18 cellular contexts compared by ENCODE assay signal in genomic region chr7:50721661-50722259, GRCh38.
DNase-seq lines count a peak whose midpoint lies in the region; ATAC-seq, FAIRE-seq and TF ChIP-seq lines count a peak whose summit lies in the region.
"Had no signal": no experiment of that assay in that cellular context is flagged by ENCODE, and none has a peak within 500 bp of the region (broad histone marks: within the 10 kb centered on the region; RNA-seq: fewer than 3 reads in every experiment).

No MANE protein-coding gene starts in this region.

- intact Hi-C loops in heart left ventricle (cut with DNase I) = no loop called here
- intact Hi-C loops in pancreas (cut with DNase I) = no loop called here

- TF ChIP-seq POLR2A in heart left ventricle (IDR thresholded peaks at IDR 0.05) = no peak

- peaks cover 0 to 14% (median 4%) of the 10 kb centered on the region in 11 experiments; a peak in 6 of 22 replicates for H3K9me3 ChIP-seq in BLaER1 treated with 17β-estradiol and CSF1 and Interleukin-3, amounts not matched to agents 10 nM and 100 nM (replicated peaks in 1 of 11)
- H3K9me3 ChIP-seq in SK-N-SH (no peaks in the 10 kb centered on the region), heart left ventricle (no peaks in the 10 kb centered on the region), pancreas (no peaks in the 10 kb centered on the region), neural progenitor cell (ENCODE audit: low read depth) (no peaks in the 10 kb centered on the region)
- H3K9me3 ChIP-seq: ascending aorta, neutrophil had no signal

- H3K9me3 Mint-ChIP-seq in naive thymus-derived CD8-positive, alpha-beta T cell = no peaks in the 10 kb centered on the region
- H3K9me3 Mint-ChIP-seq in neural progenitor cell = peaks cover 2% of the 10 kb centered on the region

- H2AFZ ChIP-seq in SK-N-SH (ENCODE audit: low read depth) (0 out of 2 replicates have a peak overlapping the region, but pooled peaks have one; percentile 32), neural progenitor cell (replicated peaks) (no peak overlapping the region)

- POLR2A ChIA-PET in SK-N-SH (lab: Yijun Ruan, JAX) = no interaction called here
- POLR2A ChIA-PET in naive thymus-derived CD8-positive, alpha-beta T cell (lab: Charles Lee) = no interaction called here

- H3K4me1 Mint-ChIP-seq in naive thymus-derived CD8-positive, alpha-beta T cell = peaks cover 8 to 18% (median 11%) of the 10 kb centered on the region in 4 donors
- peaks cover 30% of the 10 kb centered on the region for H3K4me1 Mint-ChIP-seq in neural progenitor cell

- no peak for TF ChIP-seq EP300 in SK-N-SH (IDR thresholded peaks at IDR 0.05; ENCODE audit: borderline replicate concordance in 1 of 2, low read depth in 1 of 2, low read length in 1 of 2)

- H3K4me3 Mint-ChIP-seq in naive thymus-derived CD8-positive, alpha-beta T cell = no peak overlapping the region
- no peak overlapping the region for H3K4me3 Mint-ChIP-seq in neural progenitor cell
- H3K4me3 Mint-ChIP-seq: activated CD8-positive, alpha-beta memory T cell treated with anti-CD3 and anti-CD28 coated beads, Interleukin-2, amount 10 ng/mL, durations not matched to agents 7 days and 5 days had no signal

- H3F3A ChIP-seq in SK-N-SH (replicated peaks; ENCODE audit: insufficient read depth) (peaks cover 22% of the 10 kb centered on the region), neural progenitor cell (ENCODE audit: low read depth) (no peaks in the 10 kb centered on the region)

- peaks cover 5 to 52% (median 29%) of the 10 kb centered on the region in 11 experiments; a peak in 17 of 22 replicates for H3K36me3 ChIP-seq in BLaER1 treated with 17β-estradiol and CSF1 and Interleukin-3, amounts not matched to agents 10 nM and 100 nM
- H3K36me3 ChIP-seq in SK-N-SH (replicated peaks in 1 of 2; ENCODE audit: control insufficient read depth in 1 of 2, insufficient read depth in 2 of 2, low read length in 1 of 2) (peaks cover 0 to 3% of the 10 kb centered on the region in 2 experiments), heart left ventricle (peaks cover 0 to 5% (median 0%) of the 10 kb centered on the region in 9 donors), pancreas (peaks cover 0 to 6% (median 0%) of the 10 kb centered on the region in 3 donors), neural progenitor cell (no peaks in the 10 kb centered on the region)
- H3K36me3 ChIP-seq: ascending aorta, neutrophil had no signal

- H3K9ac ChIP-seq in BLaER1 treated with 17β-estradiol and CSF1 and Interleukin-3, amounts not matched to agents 10 nM and 100 nM = no peak overlapping the region
- H3K9ac ChIP-seq in SK-N-SH (peak overlapping the region; percentile 41; the same call in 1 of the 2 replicates), neural progenitor cell (no peak overlapping the region)

- FAIRE-seq in pancreas (lab: Jason Lieb, UNC) = no peak

- CTCF ChIA-PET in SK-N-SH (lab: Yijun Ruan, JAX) = no interaction called here

- TF ChIP-seq RAD21 in SK-N-SH (IDR thresholded peaks at IDR 0.05; ENCODE audit: low read length) = no peak

- no peaks in the 10 kb centered on the region for H3K27me3 Mint-ChIP-seq in naive thymus-derived CD8-positive, alpha-beta T cell
- H3K27me3 Mint-ChIP-seq in neural progenitor cell (ENCODE audit: insufficient read depth, low read depth) = peaks cover 2% of the 10 kb centered on the region

- H3K79me2 ChIP-seq in SK-N-SH (ENCODE audit: insufficient read depth) = peaks cover 93% of the 10 kb centered on the region
- H3K79me2 ChIP-seq in neural progenitor cell (ENCODE audit: low read depth) = peaks cover 28% of the 10 kb centered on the region

- no peak overlapping the region for H3K4me3 ChIP-seq in BLaER1 treated with 17β-estradiol and CSF1 and Interleukin-3, amounts not matched to agents 10 nM and 100 nM
- H3K4me3 ChIP-seq in SK-N-SH (ENCODE audit: low read depth in 2 of 2, low read length in 1 of 2) (peak overlapping the region in 1 of 2 experiments; percentile 21; a peak in 1 of 4 replicates), heart left ventricle (no peak overlapping the region), pancreas (no peak overlapping the region), neural progenitor cell (no peak overlapping the region)
- H3K4me3 ChIP-seq: ascending aorta, dorsolateral prefrontal cortex had no signal

- no peak for TF ChIP-seq CTCF in SK-N-SH (IDR thresholded peaks at IDR 0.05)
- no peak for TF ChIP-seq CTCF in heart left ventricle (IDR thresholded peaks at IDR 0.05)
- TF ChIP-seq CTCF in pancreas (IDR thresholded peaks at IDR 0.05) = no peak
- TF ChIP-seq CTCF in neural progenitor cell (IDR thresholded peaks at IDR 0.05) = no peak

- ATAC-seq in heart left ventricle (peak in 3 of 4 donors; percentile 61 to 66 (median 64)), pancreas (peak; percentile 23 to 58 (median 42))
- no peak for ATAC-seq in naive thymus-derived CD8-positive, alpha-beta T cell
- ATAC-seq: activated CD8-positive, alpha-beta memory T cell treated with anti-CD3 and anti-CD28 coated beads, Interleukin-2, amount 10 ng/mL, durations not matched to agents 7 days and 5 days had no signal

- peaks cover 0 to 83% (median 8%) of the 10 kb centered on the region in 11 experiments; a peak in 12 of 22 replicates for H4K20me1 ChIP-seq in BLaER1 treated with 17β-estradiol and CSF1 and Interleukin-3, amounts not matched to agents 10 nM and 100 nM
- peaks cover 81% of the 10 kb centered on the region for H4K20me1 ChIP-seq in SK-N-SH (ENCODE audit: insufficient read depth)
- peaks cover 11% of the 10 kb centered on the region for H4K20me1 ChIP-seq in neural progenitor cell (ENCODE audit: low read depth)

- peak overlapping the region in 7 of 11 experiments; percentile 16 to 47 (median 27); a peak in 10 of 22 replicates for H3K27ac ChIP-seq in BLaER1 treated with 17β-estradiol and CSF1 and Interleukin-3, amounts not matched to agents 10 nM and 100 nM
- H3K27ac ChIP-seq in SK-N-SH (ENCODE audit: low read depth in 2 of 2, low read length in 1 of 2) (peak overlapping the region in 1 of 2 experiments; percentile 70; a peak in 2 of 4 replicates), heart left ventricle (peak overlapping the region in 1 of 12 donors; percentile 31), pancreas (no peak overlapping the region), neural progenitor cell (no peak overlapping the region)
- H3K27ac ChIP-seq: ascending aorta had no signal

- no peaks in the 10 kb centered on the region for H3K27me3 ChIP-seq in BLaER1 treated with 17β-estradiol and CSF1 and Interleukin-3, amounts not matched to agents 10 nM and 100 nM
- H3K27me3 ChIP-seq in SK-N-SH (ENCODE audit: insufficient read depth) = no peaks in the 10 kb centered on the region
- H3K27me3 ChIP-seq in heart left ventricle = no peaks in the 10 kb centered on the region
- H3K27me3 ChIP-seq in pancreas = no peaks in the 10 kb centered on the region
- no peaks in the 10 kb centered on the region for H3K27me3 ChIP-seq in neural progenitor cell
- H3K27me3 ChIP-seq: ascending aorta, dorsolateral prefrontal cortex, neutrophil had no signal

- H3K4me1 ChIP-seq in BLaER1 treated with 17β-estradiol and CSF1 and Interleukin-3, amounts not matched to agents 10 nM and 100 nM = peaks cover 53 to 96% (median 89%) of the 10 kb centered on the region in 10 experiments
- H3K4me1 ChIP-seq in SK-N-SH (ENCODE audit: control insufficient read depth in 1 of 2, insufficient read depth in 2 of 2, low read depth in 1 of 2, low read length in 1 of 2) (peaks cover 0 to 21% of the 10 kb centered on the region in 2 experiments; a peak in 3 of 4 replicates), heart left ventricle (peaks cover 0 to 90% (median 52%) of the 10 kb centered on the region in 12 donors), pancreas (peaks cover 34 to 86% (median 66%) of the 10 kb centered on the region in 3 donors), neural progenitor cell (peaks cover 9% of the 10 kb centered on the region)

- no peaks in the 10 kb centered on the region for H3K9me2 ChIP-seq in SK-N-SH

- no peaks in the 10 kb centered on the region for H3K36me3 Mint-ChIP-seq in naive thymus-derived CD8-positive, alpha-beta T cell
- H3K36me3 Mint-ChIP-seq in neural progenitor cell = peaks cover 21% of the 10 kb centered on the region
- H3K36me3 Mint-ChIP-seq: activated CD8-positive, alpha-beta memory T cell treated with anti-CD3 and anti-CD28 coated beads, Interleukin-2, amount 10 ng/mL, durations not matched to agents 7 days and 5 days had no signal

- 42% methylated on average over 10 of the region's 10 CpGs for WGBS in SK-N-SH (ENCODE audit: low lambda C conversion rate)
- WGBS in heart left ventricle, 4 donors = 54 to 63% (median 59%) methylated on average over 10 of the region's 10 CpGs
- WGBS in pancreas, 2 donors = 59 to 77% methylated on average over 6 to 10 of the region's 10 CpGs

- H3K4me2 ChIP-seq in BLaER1 treated with 17β-estradiol and CSF1 and Interleukin-3, amounts not matched to agents 10 nM and 100 nM = peak overlapping the region in 9 of 11 experiments; percentile 17 to 84 (median 58); a peak in 16 of 22 replicates
- H3K4me2 ChIP-seq in SK-N-SH (peak overlapping the region; percentile 87), neural progenitor cell (no peak overlapping the region)

- H3K27ac Mint-ChIP-seq in naive thymus-derived CD8-positive, alpha-beta T cell = peak overlapping the region in 2 of 10 donors; percentile 40 to 58
- H3K27ac Mint-ChIP-seq in neural progenitor cell = no peak overlapping the region
- H3K27ac Mint-ChIP-seq: activated CD8-positive, alpha-beta memory T cell treated with anti-CD3 and anti-CD28 coated beads, Interleukin-2, amount 10 ng/mL, durations not matched to agents 7 days and 5 days had no signal

- DNase-seq in SK-N-SH (no peak), heart left ventricle (peak in 4 of 5 donors; percentile 44 to 53 (median 46)), pancreas (peak in 1 of 6 donors; percentile 61), OCI-M2 (lab: John Stamatoyannopoulos, UW; ENCODE audit: unreplicated experiment) (no peak), neural progenitor cell (ENCODE audit: low spot score) (no peak), DMS 273 (lab: John Stamatoyannopoulos, UW; ENCODE audit: unreplicated experiment) (no peak)
- DNase-seq in naive thymus-derived CD8-positive, alpha-beta T cell = no peak
- DNase-seq: activated CD4-positive, CD25-positive, alpha-beta regulatory T cell; activated CD8-positive, alpha-beta memory T cell treated with anti-CD3 and anti-CD28 coated beads, Interleukin-2, amount 10 ng/mL, durations not matched to agents 7 days and 5 days; activated gamma-delta T cell treated with Interleukin-2 at 50 U/mL for 16 hours; KG1; NCI-H1417 treated with DMSO at 0.1 percent for 48 hours; stimulated activated naive CD4-positive, alpha-beta T cell; T-helper 2 cell had no signal

TF ChIP-seq in SK-N-SH, 30 proteins besides CTCF, POLR2A, EP300 and RAD21:
- no peak for TF ChIP-seq YY1 (IDR thresholded peaks at IDR 0.05; ENCODE audit: low read depth)
- TF ChIP-seq MEF2A (IDR thresholded peaks at IDR 0.05; ENCODE audit: borderline replicate concordance, low read depth) = no peak
- no peak for TF ChIP-seq TCF12 (IDR thresholded peaks at IDR 0.05)
- no peak for TF ChIP-seq NFIC (IDR thresholded peaks at IDR 0.05; ENCODE audit: borderline replicate concordance)

Comparison
In these comparisons a context has a peak if more than half of its experiments do, and no peak if none do; other contexts are left out.
1. H3K27ac ChIP-seq: peak in BLaER1 treated with 17β-estradiol and CSF1 and Interleukin-3, amounts not matched to agents 10 nM and 100 nM (7 of 11); none in pancreas (0 of 4) and neural progenitor cell (single experiment).
2. DNase-seq: peak in heart left ventricle (4 of 5); none in SK-N-SH (single experiment), OCI-M2 (single experiment), naive thymus-derived CD8-positive, alpha-beta T cell (0 of 10), neural progenitor cell (single experiment) and DMS 273 (single experiment).
3. ATAC-seq: peak in heart left ventricle (3 of 4) and pancreas (4 of 4); none in naive thymus-derived CD8-positive, alpha-beta T cell (0 of 2).